ENCODE assay signal across 16 cellular contexts in the genomic region with DNA sequence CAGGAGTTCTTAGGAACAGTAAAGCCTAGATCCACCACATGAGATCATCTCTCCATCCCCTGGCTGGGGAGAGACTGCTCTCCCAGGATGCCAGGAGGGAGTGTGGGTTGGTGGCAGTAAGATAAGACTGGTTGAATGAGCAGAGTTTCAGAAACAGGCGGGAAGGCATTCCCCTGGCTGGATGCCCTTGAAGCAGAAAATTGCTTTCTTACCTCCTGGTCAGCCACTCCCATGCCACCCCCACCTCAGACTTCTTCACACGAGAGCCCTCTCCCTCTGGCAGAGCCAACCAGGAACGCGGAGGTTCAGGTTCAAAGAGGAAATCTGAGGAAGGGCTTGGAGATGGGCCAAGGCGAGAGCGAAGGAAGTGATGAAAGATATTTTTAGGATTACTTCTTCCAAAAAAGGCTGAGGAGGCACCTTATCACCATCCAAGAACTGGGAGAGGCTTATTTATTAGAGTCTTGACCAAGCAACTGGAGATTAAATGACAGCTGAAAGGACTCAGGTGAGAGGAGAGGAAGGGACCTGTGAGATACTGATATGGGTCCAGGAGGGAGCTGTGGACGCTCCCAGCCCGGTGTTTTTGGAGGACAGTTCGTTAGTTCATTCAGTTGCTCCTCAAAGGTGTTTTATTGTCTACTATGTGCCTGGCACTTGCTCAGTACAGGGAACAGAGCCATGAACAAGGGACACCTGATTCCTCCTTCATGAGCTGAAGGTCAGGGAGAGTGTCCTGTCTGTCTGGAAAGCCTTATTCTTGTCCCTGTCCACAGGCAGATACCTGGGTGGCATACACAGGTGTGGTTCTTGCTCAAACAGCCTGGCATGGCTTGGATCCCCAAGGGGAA. TPM values are rescaled to one million over a fixed set of nuclear protein-coding genes. Genes with fewer than 3 reads are reported as not detected.
DNase-seq lines count a peak whose midpoint lies in the region; ATAC-seq and TF ChIP-seq lines count a peak whose summit lies in the region.
"Had no signal": no experiment of that assay in that cellular context is flagged by ENCODE, and none has a peak within 500 bp of the region (broad histone marks: within the 10 kb centered on the region; RNA-seq: fewer than 3 reads in every experiment).

No MANE protein-coding gene starts in this region.

- CTCF ChIA-PET in MCF 10A (lab: Yijun Ruan, JAX) = interaction anchor here (0.5 to 8.1 kb wide), 13 partner anchors 11 to 1142 kb away, joined by 3 to 58 read pairs (median 3); no protein-coding TSS in a partner anchor
- CTCF ChIA-PET in mammary epithelial cell (lab: Charles Lee; ENCODE audit: low non-redundant PET) = no interaction called here

- H3K4me1 ChIP-seq in mammary epithelial cell (ENCODE audit: insufficient read depth, low read length) (peaks cover 14% of the 10 kb centered on the region), upper lobe of left lung (peaks cover 19 to 23% (median 22%) of the 10 kb centered on the region in 4 donors)

- H3K27ac Mint-ChIP-seq in MCF 10A (ENCODE audit: low read depth, unreplicated experiment) = peak overlapping the region; percentile 40
- H3K27ac Mint-ChIP-seq: activated T-cell treated with anti-CD3 and anti-CD28 coated beads, Interleukin-2, amount 50 U/mL, for 72 hours; stimulated activated naive CD8-positive, alpha-beta T cell treated with anti-CD3 and anti-CD28 coated beads, Interleukin-15, Interleukin-2, amounts not matched to agents 100 ng/mL and 50 ng/mL, for 24 hours had no signal

- H3K4me3 ChIP-seq in mammary epithelial cell (replicated peaks in 1 of 3; ENCODE audit: insufficient read depth in 1 of 3, low read depth in 2 of 3, low read length in 3 of 3) (no peak overlapping the region), fibroblast of pulmonary artery (replicated peaks; ENCODE audit: low read depth, low read length) (no peak overlapping the region), upper lobe of left lung (no peak overlapping the region)

- TSS peak; percentile 84 for BruUV-seq in MCF 10A (replicated peaks; lab: Mats Ljungman, UMichigan)
- BruUV-seq in mammary epithelial cell (replicated peaks; lab: Mats Ljungman, UMichigan) = no TSS peak

- TF ChIP-seq POLR2A in upper lobe of left lung (IDR thresholded peaks at IDR 0.05) = no peak

- in situ Hi-C loops in mammary epithelial cell (cut with MboI; ENCODE audit: low sequenced_read_pairs in 2 of 2) = loop anchor here in 1 of 2 donors (10.0 kb wide), 1 partner anchor 47 kb away; no protein-coding TSS in a partner anchor

- H3K9me3 ChIP-seq in mammary epithelial cell (replicated peaks; ENCODE audit: insufficient read depth, low read length) (no peaks in the 10 kb centered on the region), upper lobe of left lung (no peaks in the 10 kb centered on the region)

- H3K27ac ChIP-seq in mammary epithelial cell (ENCODE audit: insufficient read depth, low read depth, low read length) (no peak overlapping the region), upper lobe of left lung (peak overlapping the region in 3 of 4 donors; percentile 35 to 79 (median 35))
- H3K27ac ChIP-seq: brain microvascular endothelial cell had no signal

- H3K27me3 ChIP-seq in mammary epithelial cell (ENCODE audit: insufficient read depth, low read length) (peaks cover 5% of the 10 kb centered on the region), upper lobe of left lung (no peaks in the 10 kb centered on the region)

- DNase-seq in MCF 10A (ENCODE audit: unreplicated experiment) (peak; percentile 100), mammary epithelial cell (no peak), NCI-H510A treated with DMSO at 0.1 percent for 48 hours (lab: John Stamatoyannopoulos, UW) (peak; percentile 57), fibroblast of pulmonary artery (ENCODE audit: low read depth) (peak; percentile 68), upper lobe of left lung (peak in 1 of 2 donors; percentile 91), HUDEP-2 (lab: John Stamatoyannopoulos, UW; ENCODE audit: unreplicated experiment in 76 of 76) (no peak), NAMALWA (ENCODE audit: low spot score) (no peak)
- DNase-seq: activated CD4-positive, CD25-positive, alpha-beta regulatory T cell; NCI-H1694 treated with DMSO at 0.1 percent for 48 hours; SIG-M5; stimulated activated CD4-positive, alpha-beta T cell treated with anti-CD3 and anti-CD28 coated beads, Interleukin-4, amount 100 ng/mL, for 1 hour had no signal

- no peaks in the 10 kb centered on the region for H3K79me2 ChIP-seq in mammary epithelial cell (ENCODE audit: insufficient read depth, low read length)

- 62% methylated on average over 9 of the region's 9 CpGs for WGBS in mammary epithelial cell (ENCODE audit: low coverage, missing lambda C conversion rate)
- 22 to 23% methylated on average over 9 of the region's 9 CpGs for WGBS in upper lobe of left lung, 2 donors

- peaks cover 39% of the 10 kb centered on the region for H3K27me3 Mint-ChIP-seq in MCF 10A (ENCODE audit: insufficient read depth, unreplicated experiment)

- TF ChIP-seq CTCF in MCF 10A (IDR thresholded peaks at IDR 0.05; ENCODE audit: unreplicated experiment) (no peak), mammary epithelial cell (conservative IDR thresholded peaks at IDR 0.05 in 1 of 2, IDR thresholded peaks at IDR 0.05 in 1 of 2; ENCODE audit: extremely low read depth in 1 of 2, insufficient read depth in 1 of 2, low read depth in 1 of 2, low read length in 2 of 2) (no peak), fibroblast of pulmonary artery (IDR thresholded peaks at IDR 0.05; ENCODE audit: low read length, missing control alignments) (no peak), upper lobe of left lung (IDR thresholded peaks at IDR 0.05) (no peak)

- POLR2A ChIA-PET in MCF 10A (lab: Yijun Ruan, JAX) = interaction anchor here (0.6 to 8.2 kb wide), 6 partner anchors 10 to 149 kb away, joined by 3 to 88 read pairs (median 4); partner anchors contain the start of gene SLC41A1

- H3K9ac ChIP-seq in mammary epithelial cell (ENCODE audit: insufficient read depth, low read length) = no peak overlapping the region

- H3K4me3 Mint-ChIP-seq in MCF 10A (ENCODE audit: unreplicated experiment) = no peak overlapping the region
- H3K4me3 Mint-ChIP-seq: stimulated activated naive CD8-positive, alpha-beta T cell treated with anti-CD3 and anti-CD28 coated beads, Interleukin-15, Interleukin-2, amounts not matched to agents 100 ng/mL and 50 ng/mL, for 24 hours had no signal

- ATAC-seq in upper lobe of left lung (ENCODE audit: low FRiP score in 2 of 2) (peak; percentile 46 to 66), SK-N-SH treated with all-trans-retinoic acid at 6 μM for 48 hours (no peak)

- H3K9me3 Mint-ChIP-seq in MCF 10A (ENCODE audit: unreplicated experiment) = no peaks in the 10 kb centered on the region
- H3K9me3 Mint-ChIP-seq: activated T-cell treated with anti-CD3 and anti-CD28 coated beads, Interleukin-2, amount 50 U/mL, for 72 hours; stimulated activated naive CD8-positive, alpha-beta T cell treated with anti-CD3 and anti-CD28 coated beads, Interleukin-15, Interleukin-2, amounts not matched to agents 100 ng/mL and 50 ng/mL, for 24 hours had no signal

- no peak overlapping the region for H3K4me2 ChIP-seq in mammary epithelial cell (ENCODE audit: insufficient read depth, low read depth, low read length)

- H4K20me1 ChIP-seq in mammary epithelial cell (ENCODE audit: insufficient read depth, low read length) = no peaks in the 10 kb centered on the region

- H2AFZ ChIP-seq in mammary epithelial cell (ENCODE audit: low read depth, low read length) = no peak overlapping the region

- H3K4me1 Mint-ChIP-seq in MCF 10A (ENCODE audit: insufficient read depth, unreplicated experiment) = peaks cover 34% of the 10 kb centered on the region

- intact Hi-C loops in MCF 10A (cut with micrococcal nuclease) (loop anchor here (2.0 kb wide), 1 partner anchor 15 kb away; no protein-coding TSS in a partner anchor), mammary epithelial cell (cut with micrococcal nuclease) (loop anchor here (1.0 to 2.0 kb wide), 2 partner anchors 9 to 15 kb away; no protein-coding TSS in a partner anchor)

- H3K36me3 ChIP-seq in mammary epithelial cell (ENCODE audit: insufficient read depth, low read length) (no peaks in the 10 kb centered on the region), upper lobe of left lung (no peaks in the 10 kb centered on the region)
- H3K36me3 ChIP-seq: brain microvascular endothelial cell had no signal

- H3K36me3 Mint-ChIP-seq in MCF 10A (ENCODE audit: insufficient read depth, unreplicated experiment) = no peaks in the 10 kb centered on the region

- dilution Hi-C loops in mammary epithelial cell (cut with HindIII; ENCODE audit: low sequenced_read_pairs) = no loop called here

- TF ChIP-seq EP300 in upper lobe of left lung (IDR thresholded peaks at IDR 0.05) = peak in 1 of 4 donors; percentile 48

TF ChIP-seq in SK-N-SH treated with all-trans-retinoic acid at 6 μM for 48 hours, 23 proteins besides CTCF, POLR2A, EP300 and RAD21 (continues in another document):
- no peak for TF ChIP-seq ZC3H10 (CRISPR knock-in tag; IDR thresholded peaks at IDR 0.05)
- no peak for TF ChIP-seq TOX (CRISPR knock-in tag; IDR thresholded peaks at IDR 0.05; ENCODE audit: borderline replicate concordance)

RNA-seq across cellular contexts. Expression of gene SLC26A9, which starts 18.9 kb away (rescaled TPM):
- total RNA-seq in MCF 10A (2022) (not detected in 2 replicates), mammary epithelial cell (not detected), upper lobe of left lung (10 to 100 TPM; 10.6 to 31.9 (median 20.9) TPM)
- not detected for polyA plus RNA-seq in mammary epithelial cell
- not detected for polyA minus RNA-seq in mammary epithelial cell
- total RNA-seq: activated T-cell treated with anti-CD3 and anti-CD28 coated beads, Interleukin-2, amount 50 U/mL, for 72 hours had no signal
- polyA plus RNA-seq: AG04450 had no signal

RNA-seq across cellular contexts. Expression of gene RAB7B, which starts 41.0 kb away (rescaled TPM):
- total RNA-seq in MCF 10A (2022) (1.6 and 3.6 TPM in 2 replicates), mammary epithelial cell (10 to 100 TPM; 23.5 to 25.8 TPM), upper lobe of left lung (10 to 100 TPM in 2 of 6 donors, 1 to 10 TPM in 4; 2.6 to 27.5 (median 9.1) TPM)
- polyA plus RNA-seq in mammary epithelial cell = 47.9 TPM
- polyA minus RNA-seq in mammary epithelial cell = 14.8 TPM
- total RNA-seq: activated T-cell treated with anti-CD3 and anti-CD28 coated beads, Interleukin-2, amount 50 U/mL, for 72 hours had no signal

Comparison
In these comparisons a context has a peak if more than half of its experiments do, and no peak if none do; other contexts are left out.
1. DNase-seq: peak in MCF 10A (single experiment), NCI-H510A treated with DMSO at 0.1 percent for 48 hours (single experiment) and fibroblast of pulmonary artery (single experiment); none in mammary epithelial cell (single experiment), HUDEP-2 (0 of 76) and NAMALWA (single experiment).
2. RNA of gene SLC26A9, which starts 18.9 kb away (total RNA-seq): 10.6 to 31.9 TPM in upper lobe of left lung; not detected in MCF 10A and not detected in mammary epithelial cell; every median in the first group is over 10 times any median in the second.